18 cellular contexts compared by ENCODE assay signal in genomic region chr21:41624674-41625310, GRCh38.
DNase-seq lines count a peak whose midpoint lies in the region; TF ChIP-seq lines count a peak whose summit lies in the region.
"Had no signal": no experiment of that assay in that cellular context is flagged by ENCODE, and none has a peak within 500 bp of the region (broad histone marks: within the 10 kb centered on the region; RNA-seq: fewer than 3 reads in every experiment).

No MANE protein-coding gene starts in this region.

- CTCF ChIA-PET in MCF 10A (lab: Yijun Ruan, JAX), result interaction anchor here (0.6 to 0.8 kb wide), 3 partner anchors 12 to 491 kb away, joined by 3 to 4 read pairs (median 4); no protein-coding TSS in a partner anchor

- H3K9me3 Mint-ChIP-seq in MCF 10A (ENCODE audit: unreplicated experiment) (no peaks in the 10 kb centered on the region), chondrocyte (ENCODE audit: low read depth) (peaks cover 3% of the 10 kb centered on the region), neural crest cell (no peaks in the 10 kb centered on the region)
- H3K9me3 Mint-ChIP-seq: CD8-positive, alpha-beta T cell had no signal

- H3K36me3 ChIP-seq in breast epithelium, result no peaks in the 10 kb centered on the region
- H3K36me3 ChIP-seq: BLaER1, HAP-1 had no signal

- POLR2A ChIA-PET in MCF 10A (lab: Yijun Ruan, JAX), result interaction anchor here (1.4 kb wide), 1 partner anchor 8 kb away, joined by 5 read pairs; no protein-coding TSS in a partner anchor

- BruUV-seq in MCF 10A (replicated peaks; lab: Mats Ljungman, UMichigan), result no TSS peak

- no peak for TF ChIP-seq POLR2A in breast epithelium (IDR thresholded peaks at IDR 0.05)

- TF ChIP-seq CTCF in MCF 10A (IDR thresholded peaks at IDR 0.05; ENCODE audit: unreplicated experiment), result no peak
- no peak for TF ChIP-seq CTCF in breast epithelium (IDR thresholded peaks at IDR 0.05)
- no peak for TF ChIP-seq CTCF in chondrocyte (IDR thresholded peaks at IDR 0.05)
- TF ChIP-seq CTCF in neural crest cell (conservative IDR thresholded peaks at IDR 0.05), result no peak

- H3K27me3 Mint-ChIP-seq in MCF 10A (ENCODE audit: insufficient read depth, unreplicated experiment) (no peaks in the 10 kb centered on the region), chondrocyte (ENCODE audit: low read depth) (no peaks in the 10 kb centered on the region), neural crest cell (ENCODE audit: low read depth) (no peaks in the 10 kb centered on the region)

- H3K9me3 ChIP-seq in breast epithelium, result no peaks in the 10 kb centered on the region
- H3K9me3 ChIP-seq: HAP-1 had no signal

- peak overlapping the region; percentile 32 for H3K27ac Mint-ChIP-seq in MCF 10A (ENCODE audit: low read depth, unreplicated experiment)
- H3K27ac Mint-ChIP-seq in chondrocyte (ENCODE audit: unreplicated experiment), result peak overlapping the region; percentile 15
- H3K27ac Mint-ChIP-seq in neural crest cell (ENCODE audit: unreplicated experiment), result peak overlapping the region; percentile 87
- H3K27ac Mint-ChIP-seq: B cell; CD4-positive, CD25-positive, alpha-beta regulatory T cell; CD8-positive, alpha-beta T cell; HFFc6 had no signal

- no peak for DNase-seq in MCF 10A (ENCODE audit: unreplicated experiment)
- no peak for DNase-seq in breast epithelium (ENCODE audit: low spot score in 2 of 2)
- no peak for DNase-seq in chondrocyte (ENCODE audit: low spot score)
- DNase-seq in neural crest cell (ENCODE audit: low read depth, low spot score), result no peak
- DNase-seq in NCI-H1930 (lab: John Stamatoyannopoulos, UW), result no peak
- no peak for DNase-seq in medulla oblongata (ENCODE audit: extremely low spot score)
- DNase-seq: Caco-2; CD4-positive, CD25-positive, alpha-beta regulatory T cell; CD8-positive, alpha-beta T cell; DMS153; DND-41; GOT3; HFFc6 had no signal

- H3K27ac ChIP-seq in breast epithelium, result no peak overlapping the region
- H3K27ac ChIP-seq: 22Rv1, BLaER1, C4-2B had no signal

- peaks cover 0 to 4% of the 10 kb centered on the region in 2 donors for H3K4me1 ChIP-seq in breast epithelium
- H3K4me1 ChIP-seq: Caco-2, HAP-1 had no signal

- no peaks in the 10 kb centered on the region for H3K27me3 ChIP-seq in breast epithelium
- H3K27me3 ChIP-seq: BLaER1 had no signal

- H3K36me3 Mint-ChIP-seq in MCF 10A (ENCODE audit: insufficient read depth, unreplicated experiment) (peaks cover 8% of the 10 kb centered on the region), chondrocyte (ENCODE audit: low read depth) (peaks cover 1% of the 10 kb centered on the region), neural crest cell (ENCODE audit: low read depth) (no peaks in the 10 kb centered on the region)
- H3K36me3 Mint-ChIP-seq: CD4-positive, CD25-positive, alpha-beta regulatory T cell; CD8-positive, alpha-beta T cell had no signal

- H3K4me3 ChIP-seq in breast epithelium, result no peak overlapping the region
- H3K4me3 ChIP-seq: BLaER1, HAP-1 had no signal

- peaks cover 29% of the 10 kb centered on the region for H3K4me1 Mint-ChIP-seq in MCF 10A (ENCODE audit: insufficient read depth, unreplicated experiment)
- peaks cover 13% of the 10 kb centered on the region for H3K4me1 Mint-ChIP-seq in chondrocyte (ENCODE audit: low read depth)
- H3K4me1 Mint-ChIP-seq in neural crest cell, result no peaks in the 10 kb centered on the region
- H3K4me1 Mint-ChIP-seq: B cell; CD4-positive, CD25-positive, alpha-beta regulatory T cell had no signal

- H3K4me3 Mint-ChIP-seq in MCF 10A (ENCODE audit: unreplicated experiment) (no peak overlapping the region), chondrocyte (ENCODE audit: unreplicated experiment) (no peak overlapping the region), neural crest cell (no peak overlapping the region)
- H3K4me3 Mint-ChIP-seq: B cell; CD4-positive, CD25-positive, alpha-beta regulatory T cell; CD8-positive, alpha-beta T cell; HFFc6 had no signal

- intact Hi-C loops in MCF 10A (cut with micrococcal nuclease) (no loop called here), breast epithelium (cut with DNase I; ENCODE audit: low total_unique reads) (no loop called here)

Comparison
In these comparisons a context has a peak if more than half of its experiments do, and no peak if none do; other contexts are left out.
1. H3K27ac Mint-ChIP-seq: peak in every context shown above with its lines; median percentile 87 in neural crest cell; 32 in MCF 10A; 15 in chondrocyte.